In genomic region chrX:20267599-20267923, GRCh38 we compare ENCODE assay signal across 7 cellular contexts. TPM values are rescaled to one million over a fixed set of nuclear protein-coding genes. Genes with fewer than 3 reads are reported as not detected.
A peak's percentile ranks its signal among the peaks of the same experiment; 100 is the strongest.
DNase-seq lines count a peak whose midpoint lies in the region; ATAC-seq and TF ChIP-seq lines count a peak whose summit lies in the region.

No MANE protein-coding gene starts in this region.

- H3K27me3 ChIP-seq in KMS-11 (ENCODE audit: insufficient read depth, low read depth) = no peaks in the 10 kb centered on the region
- H3K27me3 ChIP-seq in ascending aorta = peaks cover 4% of the 10 kb centered on the region
- peaks cover 0 to 4% of the 10 kb centered on the region in 2 donors for H3K27me3 ChIP-seq in left lung
- no peaks in the 10 kb centered on the region for H3K27me3 ChIP-seq in suprapubic skin

- TF ChIP-seq POLR2A in suprapubic skin (IDR thresholded peaks at IDR 0.05) = no peak

- H3K9me3 ChIP-seq in ascending aorta (no peaks in the 10 kb centered on the region), left lung (no peaks in the 10 kb centered on the region), suprapubic skin (no peaks in the 10 kb centered on the region)

- WGBS in suprapubic skin = 30% methylated on average over 14 of the region's 15 CpGs

- H3K4me1 ChIP-seq in KMS-11 (ENCODE audit: low read depth, poor library complexity, severe bottlenecking) = peaks cover 23% of the 10 kb centered on the region
- H3K4me1 ChIP-seq in ascending aorta = no peaks in the 10 kb centered on the region
- H3K4me1 ChIP-seq in left lung = peaks cover 0 to 22% of the 10 kb centered on the region in 2 donors
- H3K4me1 ChIP-seq in suprapubic skin = peaks cover 14% of the 10 kb centered on the region

- 0 out of 2 replicates have a peak, but pooled peaks cover 4% of the 10 kb centered on the region for H4K20me1 ChIP-seq in KMS-11 (ENCODE audit: insufficient read depth)

- H3K4me3 ChIP-seq in KMS-11 (IDR thresholded peaks at IDR 0.05; ENCODE audit: insufficient read depth, low read depth, low read length) = no peak overlapping the region
- peak overlapping the region; percentile 58 to 87 for H3K4me3 ChIP-seq in ascending aorta
- peak overlapping the region; percentile 34 to 62 for H3K4me3 ChIP-seq in left lung
- H3K4me3 ChIP-seq in suprapubic skin = peak overlapping the region; percentile 73

- DNase-seq in ascending aorta (ENCODE audit: low spot score in 2 of 2) = no peak
- no peak for DNase-seq in left lung
- no peak for DNase-seq in suprapubic skin (ENCODE audit: low spot score in 2 of 2)
- no peak for DNase-seq in NCI-H524 (lab: John Stamatoyannopoulos, UW)
- DNase-seq in NCI-H1436 treated with DMSO at 0.1 percent for 48 hours (lab: John Stamatoyannopoulos, UW) = no peak
- DNase-seq in NCI-H2196 treated with DMSO at 0.1 percent for 48 hours (lab: John Stamatoyannopoulos, UW; ENCODE audit: unreplicated experiment) = no peak

- no peaks in the 10 kb centered on the region for H3K36me3 ChIP-seq in KMS-11 (ENCODE audit: insufficient read depth)
- H3K36me3 ChIP-seq in ascending aorta = no peaks in the 10 kb centered on the region
- no peaks in the 10 kb centered on the region for H3K36me3 ChIP-seq in left lung
- H3K36me3 ChIP-seq in suprapubic skin = no peaks in the 10 kb centered on the region

- no peak for TF ChIP-seq EP300 in suprapubic skin (IDR thresholded peaks at IDR 0.05)

- H3K27ac ChIP-seq in KMS-11 (no peak overlapping the region), ascending aorta (peak overlapping the region; percentile 79 to 94), left lung (peak overlapping the region; percentile 78 to 82), suprapubic skin (peak overlapping the region; percentile 91)

- H3K79me2 ChIP-seq in KMS-11 (ENCODE audit: insufficient read depth, low read depth) = peaks cover 36% of the 10 kb centered on the region

- intact Hi-C loops in ascending aorta (cut with DNase I) (no loop called here), left lung (cut with DNase I) (no loop called here)

- TF ChIP-seq CTCF in KMS-11 (conservative IDR thresholded peaks at IDR 0.05; ENCODE audit: low read depth, low read length) (no peak), ascending aorta (IDR thresholded peaks at IDR 0.05) (no peak), left lung (IDR thresholded peaks at IDR 0.05) (no peak), suprapubic skin (IDR thresholded peaks at IDR 0.05) (no peak)

- H3K4me2 ChIP-seq in KMS-11 = peak overlapping the region; percentile 45

- peak overlapping the region; percentile 34; the same call in 1 of the 2 replicates for H3K9ac ChIP-seq in KMS-11

- peak overlapping the region; percentile 71 for H2AFZ ChIP-seq in KMS-11 (ENCODE audit: low read depth)

- ATAC-seq in left lung = no peak

RNA-seq across cellular contexts. Expression of gene RPS6KA3, which starts 0.9 kb away (rescaled TPM):
- total RNA-seq in ascending aorta = 43.0 TPM
- 10 to 100 TPM; 60.8 to 73.5 TPM for total RNA-seq in left lung
- total RNA-seq in suprapubic skin = 10 to 100 TPM; 27.2 to 36.0 (median 32.2) TPM
